Comparison of ENCODE assay signal across 22 cellular contexts in genomic region chr22:41260871-41261270, GRCh38.
"Had no signal": no experiment of that assay in that cellular context is flagged by ENCODE, and none has a peak within 500 bp of the region (broad histone marks: within the 10 kb centered on the region; RNA-seq: fewer than 3 reads in every experiment).

No MANE protein-coding gene starts in this region.

- H2AFZ ChIP-seq: hepatocyte had no signal

- H3K9me3 ChIP-seq: esophagus squamous epithelium, tibial nerve, uterus had no signal

- H3K79me2 ChIP-seq: hepatocyte had no signal

- DNase-seq: activated CD4-positive, alpha-beta T cell treated with anti-CD3 and anti-CD28 coated beads, Interleukin-2, amount 10 ng/mL, durations not matched to agents 24 days and 14 days; activated CD4-positive, CD25-positive, alpha-beta regulatory T cell; activated CD8-positive, alpha-beta T cell treated with anti-CD3 and anti-CD28 coated beads for 36 hours; activated naive CD4-positive, alpha-beta T cell treated with Interleukin-2 at 50 U/mL for 16 hours; activated T-cell treated with anti-CD3 and anti-CD28 coated beads, Interleukin-2, amount 50 U/mL, for 1 hour; effector memory CD4-positive, alpha-beta T cell; esophagus squamous epithelium; left colon; occipital lobe; retina; stimulated activated CD4-positive, alpha-beta T cell treated with anti-CD3 and anti-CD28 coated beads, Interleukin-2, amount 100 ng/mL, for 24 hours; T-helper 1 cell; T-helper 9 cell; uterus had no signal

- H3K9me3 Mint-ChIP-seq: activated CD4-positive, alpha-beta T cell treated with anti-CD3 and anti-CD28 coated beads, Interleukin-2, amount 10 ng/mL, durations not matched to agents 24 days and 14 days; activated CD8-positive, alpha-beta T cell treated with anti-CD3 and anti-CD28 coated beads for 36 hours; activated T-helper 17 cell treated with anti-CD3 and anti-CD28 coated beads, Interleukin-2, amount 50 U/mL, for 72 hours; brain; dendritic cell treated with granulocyte-macrophage colony-stimulating factor and Interleukin-4, amounts not matched to agents 40 ng/mL and 50 ng/mL, for 4 days; stimulated activated naive CD8-positive, alpha-beta T cell treated with anti-CD3 and anti-CD28 coated beads, Interleukin-15, Interleukin-2, amounts not matched to agents 100 ng/mL and 50 ng/mL, for 24 hours had no signal

- H3K27me3 Mint-ChIP-seq: activated CD4-positive, alpha-beta T cell treated with anti-CD3 and anti-CD28 coated beads, Interleukin-2, amount 10 ng/mL, durations not matched to agents 24 days and 14 days; activated CD8-positive, alpha-beta T cell treated with anti-CD3 and anti-CD28 coated beads for 36 hours; activated T-helper 17 cell treated with anti-CD3 and anti-CD28 coated beads, Interleukin-2, amount 50 U/mL, for 72 hours; brain; dendritic cell treated with granulocyte-macrophage colony-stimulating factor and Interleukin-4, amounts not matched to agents 40 ng/mL and 50 ng/mL, for 4 days; stimulated activated naive CD8-positive, alpha-beta T cell treated with anti-CD3 and anti-CD28 coated beads, Interleukin-15, Interleukin-2, amounts not matched to agents 100 ng/mL and 50 ng/mL, for 24 hours had no signal

- H3K4me3 ChIP-seq: esophagus squamous epithelium, hepatocyte, lung, tibial nerve, uterus had no signal

- H3K27ac ChIP-seq: esophagus squamous epithelium, hepatocyte, tibial nerve, uterus had no signal

- H3K4me3 Mint-ChIP-seq: activated CD4-positive, alpha-beta T cell treated with anti-CD3 and anti-CD28 coated beads, Interleukin-2, amount 10 ng/mL, durations not matched to agents 24 days and 14 days; activated CD8-positive, alpha-beta T cell treated with anti-CD3 and anti-CD28 coated beads for 36 hours; activated T-helper 17 cell treated with anti-CD3 and anti-CD28 coated beads, Interleukin-2, amount 50 U/mL, for 72 hours; brain; dendritic cell treated with granulocyte-macrophage colony-stimulating factor and Interleukin-4, amounts not matched to agents 40 ng/mL and 50 ng/mL, for 4 days; stimulated activated naive CD8-positive, alpha-beta T cell treated with anti-CD3 and anti-CD28 coated beads, Interleukin-15, Interleukin-2, amounts not matched to agents 100 ng/mL and 50 ng/mL, for 24 hours had no signal

- H3K36me3 ChIP-seq: uterus had no signal

- H3K27ac Mint-ChIP-seq: activated CD4-positive, alpha-beta T cell treated with anti-CD3 and anti-CD28 coated beads, Interleukin-2, amount 10 ng/mL, durations not matched to agents 24 days and 14 days; activated CD8-positive, alpha-beta T cell treated with anti-CD3 and anti-CD28 coated beads for 36 hours; activated T-helper 17 cell treated with anti-CD3 and anti-CD28 coated beads, Interleukin-2, amount 50 U/mL, for 72 hours; brain; dendritic cell treated with granulocyte-macrophage colony-stimulating factor and Interleukin-4, amounts not matched to agents 40 ng/mL and 50 ng/mL, for 4 days; stimulated activated naive CD8-positive, alpha-beta T cell treated with anti-CD3 and anti-CD28 coated beads, Interleukin-15, Interleukin-2, amounts not matched to agents 100 ng/mL and 50 ng/mL, for 24 hours had no signal

- H3K4me2 ChIP-seq: hepatocyte had no signal

- ATAC-seq: activated CD8-positive, alpha-beta T cell treated with anti-CD3 and anti-CD28 coated beads for 36 hours; activated T-helper 17 cell treated with anti-CD3 and anti-CD28 coated beads, Interleukin-2, amount 50 U/mL, for 72 hours; left colon had no signal

- H3K27me3 ChIP-seq: esophagus squamous epithelium, hepatocyte, tibial nerve, uterus had no signal

- H3K4me1 ChIP-seq: tibial nerve, uterus had no signal

- H3K4me1 Mint-ChIP-seq: activated CD4-positive, alpha-beta T cell treated with anti-CD3 and anti-CD28 coated beads, Interleukin-2, amount 10 ng/mL, durations not matched to agents 24 days and 14 days; activated T-helper 17 cell treated with anti-CD3 and anti-CD28 coated beads, Interleukin-2, amount 50 U/mL, for 72 hours; brain had no signal

- FAIRE-seq: endothelial cell of umbilical vein had no signal
